28 cellular contexts compared by ENCODE assay signal in the genomic region with DNA sequence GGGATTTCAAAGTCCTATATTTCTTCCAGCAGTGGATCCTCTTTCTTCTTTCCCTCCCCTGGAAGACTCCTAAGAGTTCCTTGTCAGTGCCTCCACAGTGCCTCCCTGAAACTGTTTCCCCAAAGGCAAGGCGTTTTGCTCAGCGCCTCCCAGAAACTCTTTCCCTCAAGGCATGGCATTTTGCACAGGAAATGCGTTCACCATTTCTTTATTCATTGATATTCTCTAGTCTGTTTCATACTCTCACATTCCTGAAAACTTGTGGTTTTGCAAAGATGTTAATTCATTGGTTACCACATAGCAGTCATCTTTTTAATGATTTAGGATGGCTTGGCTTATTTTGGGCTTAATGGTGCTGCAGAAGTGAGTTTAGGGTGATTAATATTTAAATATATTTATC.
"Had no signal": no experiment of that assay in that cellular context is flagged by ENCODE, and none has a peak within 500 bp of the region (broad histone marks: within the 10 kb centered on the region; RNA-seq: fewer than 3 reads in every experiment).

No MANE protein-coding gene starts in this region.

- DNase-seq: occipital lobe; ovary; posterior cingulate gyrus; psoas muscle; right cardiac atrium; right lobe of liver; sigmoid colon; small intestine; stimulated activated CD4-positive, alpha-beta T cell treated with anti-CD3 and anti-CD28 coated beads, Interleukin-15, amount 100 ng/mL, for 24 hours; stimulated activated CD4-positive, alpha-beta T cell treated with anti-CD3 and anti-CD28 coated beads, Interleukin-2, amount 100 ng/mL, for 24 hours; stimulated activated CD4-positive, alpha-beta T cell treated with anti-CD3 and anti-CD28 coated beads, Interleukin-2, amount 100 ng/mL, for 48 hours; stimulated activated CD4-positive, alpha-beta T cell treated with anti-CD3 and anti-CD28 coated beads, Interleukin-4, amount 100 ng/mL, for 24 hours; stimulated activated naive B cell treated with anti-CD40 and anti-IgM and Interleukin-4, amounts not matched to agents 10 μg/mL and 1 μg/mL and 100 μg/mL, for 72 hours; stimulated activated naive CD4-positive, alpha-beta T cell treated with Interleukin-2 at 50 U/mL for 16 hours; stomach; thyroid gland; trophoblast cell; upper lobe of left lung had no signal

- H3K27ac ChIP-seq: neural progenitor cell, ovary, parathyroid adenoma, psoas muscle, right lobe of liver, sigmoid colon, stomach, thoracic aorta, thyroid gland, tibial nerve, upper lobe of left lung, vagina had no signal

- H3K4me2 ChIP-seq: neural progenitor cell had no signal

- ATAC-seq: psoas muscle; right cardiac atrium; right lobe of liver; stimulated activated effector memory CD8-positive, alpha-beta T cell treated with anti-CD3 and anti-CD28 coated beads, Interleukin-12 subunit alpha, Interleukin-12 subunit beta, amount 100 ng/mL, for 72 hours; stimulated activated naive B cell treated with anti-CD40 and anti-IgM and Interleukin-4, amounts not matched to agents 10 μg/mL and 1 μg/mL and 100 μg/mL, for 72 hours had no signal

- H3K27me3 Mint-ChIP-seq: stimulated activated naive B cell treated with anti-CD40 and anti-IgM and Interleukin-4, amounts not matched to agents 10 μg/mL and 1 μg/mL and 100 μg/mL, for 72 hours; stimulated activated naive CD8-positive, alpha-beta T cell treated with anti-CD3 and anti-CD28 coated beads, Interleukin-15, Interleukin-2, amounts not matched to agents 100 ng/mL and 50 ng/mL, for 24 hours had no signal

- H3K9me3 ChIP-seq: ovary, psoas muscle, right lobe of liver, sigmoid colon, stomach, thoracic aorta, thyroid gland, tibial nerve, upper lobe of left lung, vagina had no signal

- H3K9me3 Mint-ChIP-seq: nephron; neural progenitor cell; stimulated activated naive CD8-positive, alpha-beta T cell treated with anti-CD3 and anti-CD28 coated beads, Interleukin-15, Interleukin-2, amounts not matched to agents 100 ng/mL and 50 ng/mL, for 24 hours had no signal

- H3K4me1 Mint-ChIP-seq: nephron; neural progenitor cell; stimulated activated effector memory CD8-positive, alpha-beta T cell treated with anti-CD3 and anti-CD28 coated beads, Interleukin-12 subunit alpha, Interleukin-12 subunit beta, amount 100 ng/mL, for 72 hours; stimulated activated naive B cell treated with anti-CD40 and anti-IgM and Interleukin-4, amounts not matched to agents 10 μg/mL and 1 μg/mL and 100 μg/mL, for 72 hours had no signal

- H3K4me3 Mint-ChIP-seq: nephron; neural progenitor cell; stimulated activated effector memory CD8-positive, alpha-beta T cell treated with anti-CD3 and anti-CD28 coated beads, Interleukin-12 subunit alpha, Interleukin-12 subunit beta, amount 100 ng/mL, for 72 hours; stimulated activated naive B cell treated with anti-CD40 and anti-IgM and Interleukin-4, amounts not matched to agents 10 μg/mL and 1 μg/mL and 100 μg/mL, for 72 hours; stimulated activated naive CD8-positive, alpha-beta T cell treated with anti-CD3 and anti-CD28 coated beads, Interleukin-15, Interleukin-2, amounts not matched to agents 100 ng/mL and 50 ng/mL, for 24 hours had no signal

- H3K4me3 ChIP-seq: neural progenitor cell, ovary, psoas muscle, right lobe of liver, sigmoid colon, stomach, thoracic aorta, thyroid gland, tibial nerve, upper lobe of left lung, vagina had no signal

- H3K36me3 Mint-ChIP-seq: neural progenitor cell; stimulated activated effector memory CD8-positive, alpha-beta T cell treated with anti-CD3 and anti-CD28 coated beads, Interleukin-12 subunit alpha, Interleukin-12 subunit beta, amount 100 ng/mL, for 72 hours; stimulated activated naive B cell treated with anti-CD40 and anti-IgM and Interleukin-4, amounts not matched to agents 10 μg/mL and 1 μg/mL and 100 μg/mL, for 72 hours had no signal

- H3K79me2 ChIP-seq: parathyroid adenoma had no signal

- H2AFZ ChIP-seq: neural progenitor cell, parathyroid adenoma had no signal

- H3K4me1 ChIP-seq: neural progenitor cell, parathyroid adenoma, psoas muscle, right lobe of liver, sigmoid colon, stomach, thyroid gland, tibial nerve, upper lobe of left lung, vagina had no signal

- FAIRE-seq: small intestine, urothelium cell line had no signal

- H3K9ac ChIP-seq: neural progenitor cell, parathyroid adenoma had no signal

- H3K27me3 ChIP-seq: neural progenitor cell, ovary, right lobe of liver, sigmoid colon, stomach, thyroid gland, tibial nerve, upper lobe of left lung, vagina had no signal

- H3K36me3 ChIP-seq: neural progenitor cell, ovary, right lobe of liver, sigmoid colon, stomach, thoracic aorta, thyroid gland, tibial nerve, upper lobe of left lung, vagina had no signal

- H3K27ac Mint-ChIP-seq: nephron; neural progenitor cell; progenitor cell of endocrine pancreas; stimulated activated effector memory CD8-positive, alpha-beta T cell treated with anti-CD3 and anti-CD28 coated beads, Interleukin-12 subunit alpha, Interleukin-12 subunit beta, amount 100 ng/mL, for 72 hours; stimulated activated naive B cell treated with anti-CD40 and anti-IgM and Interleukin-4, amounts not matched to agents 10 μg/mL and 1 μg/mL and 100 μg/mL, for 72 hours; stimulated activated naive CD8-positive, alpha-beta T cell treated with anti-CD3 and anti-CD28 coated beads, Interleukin-15, Interleukin-2, amounts not matched to agents 100 ng/mL and 50 ng/mL, for 24 hours had no signal
